In genomic region chr2:162840598-162841246, GRCh38 we compare ENCODE assay signal across 8 cellular contexts. TPM values are rescaled to one million over a fixed set of nuclear protein-coding genes. Genes with fewer than 3 reads are reported as not detected.
DNase-seq lines count a peak whose midpoint lies in the region; ATAC-seq, FAIRE-seq and TF ChIP-seq lines count a peak whose summit lies in the region.

No MANE protein-coding gene starts in this region.

- H3K4me1 ChIP-seq in transverse colon: peaks cover 0 to 5% (median 0%) of the 10 kb centered on the region in 4 donors

- H3K9me3 ChIP-seq in transverse colon: no peaks in the 10 kb centered on the region

- no peak overlapping the region for H3K27ac ChIP-seq in transverse colon

- no peak for TF ChIP-seq POLR2A in transverse colon (IDR thresholded peaks at IDR 0.05)

- no peak for TF ChIP-seq EP300 in transverse colon (IDR thresholded peaks at IDR 0.05; ENCODE audit: low read depth)

- DNase-seq in ELR (ENCODE audit: low read depth) (peak; percentile 74), LNCaP clone FGC (ENCODE audit: low read depth) (peak; percentile 54), amniotic epithelial cell (ENCODE audit: low read depth) (peak; percentile 79), iPS-NIHi7 (ENCODE audit: extremely low spot score) (peak; percentile 79), transverse colon (peak; percentile 14), GM19239 (ENCODE audit: insufficient read length, low spot score) (no peak), NCI-H1417 treated with DMSO at 0.1 percent for 48 hours (lab: John Stamatoyannopoulos, UW) (no peak)

- no peak for FAIRE-seq in GM19239 (lab: Jason Lieb, UNC)

- peaks cover 31% of the 10 kb centered on the region for H3K27me3 ChIP-seq in transverse colon

- in situ Hi-C loops in transverse colon (cut with MboI; ENCODE audit: low pct_ligation_motif_present in 1 of 4, low pct_unique_long_range_greater_than_20kb in 1 of 4, low sequenced_read_pairs in 3 of 4): no loop called here

- TF ChIP-seq CTCF in LNCaP clone FGC (IDR thresholded peaks at IDR 0.05; ENCODE audit: control insufficient read depth, extremely low read depth, insufficient read depth): no peak
- no peak for TF ChIP-seq CTCF in transverse colon (IDR thresholded peaks at IDR 0.05)

- ATAC-seq in GM21526 (IDR thresholded peaks at IDR 0.05; ENCODE audit: low FRiP score, unreplicated experiment): peak; percentile 76

- WGBS in transverse colon (ENCODE audit: low coverage in 1 of 2), 2 donors: 13 to 16% methylated on average over 8 of the region's 8 CpGs

- H3K4me3 ChIP-seq in LNCaP clone FGC (ENCODE audit: low read depth, low read length) (no peak overlapping the region), transverse colon (no peak overlapping the region)

- no peaks in the 10 kb centered on the region for H3K36me3 ChIP-seq in transverse colon

- intact Hi-C loops in transverse colon (cut with DNase I; ENCODE audit: low total_unique reads): no loop called here

RNA-seq across cellular contexts. Expression of gene KCNH7, which starts 2.2 kb away (rescaled TPM):
- total RNA-seq in transverse colon: not detected

Comparison
In these comparisons a context has a peak if more than half of its experiments do, and no peak if none do; other contexts are left out.
1. DNase-seq: peak in ELR (single experiment), LNCaP clone FGC (single experiment), amniotic epithelial cell (single experiment), iPS-NIHi7 (single experiment) and transverse colon (single experiment); none in GM19239 (single experiment) and NCI-H1417 treated with DMSO at 0.1 percent for 48 hours (single experiment).